In genomic region chr7:27784399-27785053, GRCh38 we compare ENCODE assay signal across 8 cellular contexts. TPM values are rescaled to one million over a fixed set of nuclear protein-coding genes. Genes with fewer than 3 reads are reported as not detected.
DNase-seq lines count a peak whose midpoint lies in the region; ATAC-seq and TF ChIP-seq lines count a peak whose summit lies in the region.

No MANE protein-coding gene starts in this region.

- H3K27me3 ChIP-seq in BJ (ENCODE audit: control insufficient read depth, insufficient read depth, low read length) (no peaks in the 10 kb centered on the region), uterus (no peaks in the 10 kb centered on the region)

- no peak overlapping the region for H3K27ac ChIP-seq in uterus

- peak; percentile 56 for TF ChIP-seq CTCF in BJ (IDR thresholded peaks at IDR 0.05; ENCODE audit: insufficient read depth, low read depth, low read length)
- peak; percentile 36; the same call in 1 of the 2 replicates for TF ChIP-seq CTCF in GM12874 (IDR thresholded peaks at IDR 0.05; ENCODE audit: insufficient read depth, low read depth, low read length)
- TF ChIP-seq CTCF in uterus (IDR thresholded peaks at IDR 0.05) = peak; percentile 31 to 48 (median 40)

- no peaks in the 10 kb centered on the region for H3K9me3 ChIP-seq in uterus

- H3K36me3 ChIP-seq in BJ (ENCODE audit: control insufficient read depth, insufficient read depth, low read length) = no peaks in the 10 kb centered on the region
- no peaks in the 10 kb centered on the region for H3K36me3 ChIP-seq in uterus

- no peak for TF ChIP-seq POLR2A in uterus (IDR thresholded peaks at IDR 0.05)

- intact Hi-C loops in uterus (cut with DNase I; ENCODE audit: low total_unique reads) = no loop called here

- ATAC-seq in HG03442 (IDR thresholded peaks at IDR 0.05; ENCODE audit: unreplicated experiment) = no peak

- peaks cover 0 to 15% of the 10 kb centered on the region in 2 donors for H3K4me1 ChIP-seq in uterus

- no peak for DNase-seq in BJ (ENCODE audit: low read depth)
- peak; percentile 32 for DNase-seq in NOMO-1 treated with DMSO at 0.1 percent for 48 hours (lab: John Stamatoyannopoulos, UW; ENCODE audit: unreplicated experiment)
- peak; percentile 64 for DNase-seq in astrocyte of the hippocampus (ENCODE audit: low read depth, low spot score)
- DNase-seq in left kidney (ENCODE audit: low read depth, low spot score) = peak; percentile 50
- no peak for DNase-seq in uterus
- DNase-seq in cerebellum (ENCODE audit: low spot score) = no peak

- POLR2A ChIA-PET in BJ (lab: Charles Lee) = no interaction called here

- H3K4me3 ChIP-seq in BJ (ENCODE audit: low read depth, low read length) = no peak overlapping the region
- no peak overlapping the region for H3K4me3 ChIP-seq in uterus

- CTCF ChIA-PET in BJ (lab: Yijun Ruan, JAX) = interaction anchor here (0.6 to 2.1 kb wide), 13 partner anchors 9 to 385 kb away, joined by 3 to 7 read pairs (median 4); no protein-coding TSS in a partner anchor

RNA-seq across cellular contexts. Expression of gene TAX1BP1, which starts 44.6 kb away (rescaled TPM):
- polyA plus RNA-seq in BJ (2011; rRNA removed) = 93.6 and 143 TPM in 2 replicates
- polyA minus RNA-seq in BJ (2011; rRNA and poly(A)+ RNA removed) = 90.0 and 141 TPM in 2 replicates
- 100 to 1,000 TPM in 1 of 4 donors, 10 to 100 TPM in 3; 46.4 to 121 (median 77.3) TPM for total RNA-seq in uterus
- total RNA-seq in cerebellum = 65.3 TPM

Comparison
In these comparisons a context has a peak if more than half of its experiments do, and no peak if none do; other contexts are left out.
1. DNase-seq: peak in NOMO-1 treated with DMSO at 0.1 percent for 48 hours (single experiment), astrocyte of the hippocampus (single experiment) and left kidney (single experiment); none in BJ (single experiment), uterus (0 of 2) and cerebellum (single experiment).
2. Peak in every context shown above with its lines, with median percentiles within 50 percentile points of each other: CTCF ChIP-seq.